In the genomic region with DNA sequence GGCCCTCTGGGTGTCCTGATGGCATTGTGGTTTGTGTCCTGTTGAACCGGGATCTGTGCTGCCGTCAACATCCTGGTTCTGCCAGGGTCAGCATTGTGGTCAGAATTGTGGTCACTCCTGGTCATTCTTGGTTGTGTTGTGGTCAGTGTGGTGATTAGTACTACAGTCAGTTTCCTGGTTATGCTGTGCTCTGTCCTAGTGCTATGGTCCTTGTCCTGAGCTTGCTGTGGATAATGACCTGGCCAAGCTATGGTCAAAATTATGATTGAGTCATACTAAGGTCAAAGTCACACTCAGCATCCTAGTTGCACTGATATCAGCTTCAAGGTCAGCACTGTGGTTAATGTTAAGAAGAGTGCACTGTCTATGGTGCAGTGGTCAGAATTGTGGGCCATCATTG, we compare ENCODE assay signal across 15 cellular contexts.
"Had no signal": no experiment of that assay in that cellular context is flagged by ENCODE, and none has a peak within 500 bp of the region (broad histone marks: within the 10 kb centered on the region; RNA-seq: fewer than 3 reads in every experiment).

No MANE protein-coding gene starts in this region.

- H3K4me1 ChIP-seq: pancreas had no signal

- H3K36me3 ChIP-seq: left lung, pancreas had no signal

- ATAC-seq: activated CD4-positive, CD25-positive, alpha-beta regulatory T cell treated with anti-CD3 and anti-CD28 coated beads, Interleukin-2, amount 50 U/mL, for 24 hours; effector memory CD8-positive, alpha-beta T cell; foreskin keratinocyte; left lung; pancreas had no signal

- H3K27ac ChIP-seq: foreskin keratinocyte, left lung, pancreas had no signal

- H3K4me3 ChIP-seq: left lung, pancreas, skin epidermis had no signal

- FAIRE-seq: islet of Langerhans, pancreas had no signal

- DNase-seq: activated CD4-positive, alpha-beta T cell treated with anti-CD3 and anti-CD28 coated beads, Interleukin-2, amount 50 U/mL, for 4 hours; activated effector memory CD4-positive, alpha-beta T cell treated with Interleukin-2 at 50 U/mL for 16 hours; activated T-cell treated with anti-CD3 and anti-CD28 coated beads, Interleukin-2, amount 50 U/mL, for 1 hour; amygdala; cerebellar nuclear complex; effector memory CD8-positive, alpha-beta T cell; head of caudate nucleus; left lung; mesendoderm; nephron progenitor cell; pancreas had no signal

- H3K27me3 ChIP-seq: pancreas had no signal

- H3K9me3 ChIP-seq: pancreas had no signal
